2 cellular contexts compared by ENCODE assay signal in genomic region chr19:17579523-17580244, GRCh38.
TF ChIP-seq lines count a peak whose summit lies in the region.

No MANE protein-coding gene starts in this region.

TF ChIP-seq in HEK293, 187 proteins besides CTCF, POLR2A, EP300 and RAD21 (continues in another document):
- peak; percentile 100 for TF ChIP-seq KLF9 (tag by site-specific recombination; IDR thresholded peaks at IDR 0.05; ENCODE audit: low read depth)
- TF ChIP-seq ZNF18 (tag by site-specific recombination; IDR thresholded peaks at IDR 0.05): no peak
- peak; percentile 70 for TF ChIP-seq ZBTB8A (tag by site-specific recombination; IDR thresholded peaks at IDR 0.05)
- TF ChIP-seq ZNF48 (tag by site-specific recombination; IDR thresholded peaks at IDR 0.05): no peak
- TF ChIP-seq KLF10 (tag by site-specific recombination; IDR thresholded peaks at IDR 0.05): peak; percentile 81
- peak; percentile 99 for TF ChIP-seq KLF1 (tag by site-specific recombination; IDR thresholded peaks at IDR 0.05)
- 0 out of 2 replicates have a peak, but pooled peaks have one; percentile 28 for TF ChIP-seq PRDM10 (tag by site-specific recombination; IDR thresholded peaks at IDR 0.05)
- peak; percentile 30; the same call in 1 of the 2 replicates for TF ChIP-seq PATZ1 (tag by site-specific recombination; IDR thresholded peaks at IDR 0.05)
- no peak for TF ChIP-seq ZNF184 (tag by site-specific recombination; IDR thresholded peaks at IDR 0.05)
- peak; percentile 68; the same call in 1 of the 2 replicates for TF ChIP-seq KLF8 (tag by site-specific recombination; IDR thresholded peaks at IDR 0.05)
- TF ChIP-seq ZBTB17 (tag by site-specific recombination; IDR thresholded peaks at IDR 0.05): peak; percentile 43; the same call in 1 of the 2 replicates
- 0 out of 2 replicates have a peak, but pooled peaks have one; percentile 26 for TF ChIP-seq ZNF335 (tag by site-specific recombination; conservative IDR thresholded peaks at IDR 0.05)
- peak; percentile 62; the same call in 1 of the 2 replicates for TF ChIP-seq KLF16 (tag by site-specific recombination; IDR thresholded peaks at IDR 0.05)
- TF ChIP-seq ZBTB11 (tag by site-specific recombination; conservative IDR thresholded peaks at IDR 0.05; ENCODE audit: low read depth): no peak
- TF ChIP-seq ZBTB48 (tag by site-specific recombination; IDR thresholded peaks at IDR 0.05): peak; percentile 83
- peak; percentile 32 for TF ChIP-seq ZFHX2 (tag by site-specific recombination; conservative IDR thresholded peaks at IDR 0.05)
- 0 out of 2 replicates have a peak, but pooled peaks have one; percentile 32 for TF ChIP-seq EGR2 (tag by site-specific recombination; IDR thresholded peaks at IDR 0.05; ENCODE audit: low read depth)
- no peak for TF ChIP-seq ZNF830 (tag by site-specific recombination; IDR thresholded peaks at IDR 0.05; ENCODE audit: low read depth)

TF ChIP-seq in H1, 55 proteins besides CTCF, POLR2A, EP300 and RAD21:
- no peak for TF ChIP-seq SP2 (IDR thresholded peaks at IDR 0.05; ENCODE audit: low read length)
- 0 out of 2 replicates have a peak, but pooled peaks have one; percentile 16 for TF ChIP-seq POLR2AphosphoS5 (IDR thresholded peaks at IDR 0.05; ENCODE audit: low read depth, low read length)
- TF ChIP-seq SIX5 (IDR thresholded peaks at IDR 0.05; ENCODE audit: low read depth, low read length): no peak
- peak; percentile 55; the same call in 1 of the 2 replicates for TF ChIP-seq TBP (IDR thresholded peaks at IDR 0.05; ENCODE audit: low read depth, low read length)
- TF ChIP-seq SIRT6 (IDR thresholded peaks at IDR 0.05; ENCODE audit: low read length): no peak
- TF ChIP-seq CREB1 (IDR thresholded peaks at IDR 0.05): 0 out of 2 replicates have a peak, but pooled peaks have one; percentile 16
- TF ChIP-seq JUN (IDR thresholded peaks at IDR 0.05; ENCODE audit: low read depth, low read length): no peak
- no peak for TF ChIP-seq SRF (IDR thresholded peaks at IDR 0.05; ENCODE audit: low read depth, low read length)
- no peak for TF ChIP-seq TEAD4 (IDR thresholded peaks at IDR 0.05; ENCODE audit: low read depth, low read length)
- TF ChIP-seq TAF7 (optimal IDR thresholded peaks at IDR 0.05; ENCODE audit: borderline replicate concordance, low read depth, low read length): no peak
- no peak for TF ChIP-seq GABPA (IDR thresholded peaks at IDR 0.05; ENCODE audit: borderline replicate concordance, insufficient read depth, low read length)
- TF ChIP-seq HDAC2 (IDR thresholded peaks at IDR 0.05; ENCODE audit: borderline replicate concordance in 1 of 2, low read depth in 2 of 2, low read length in 2 of 2): no peak
- TF ChIP-seq RBBP5 (IDR thresholded peaks at IDR 0.05; ENCODE audit: borderline replicate concordance, low read depth, low read length): no peak
- no peak for TF ChIP-seq CHD1 (IDR thresholded peaks at IDR 0.05; ENCODE audit: low read depth, low read length)
- TF ChIP-seq CEBPB (IDR thresholded peaks at IDR 0.05; ENCODE audit: low read depth, low read length): no peak
- no peak for TF ChIP-seq PHF8 (conservative IDR thresholded peaks at IDR 0.05; ENCODE audit: low read depth, low read length)
- no peak for TF ChIP-seq BRCA1 (IDR thresholded peaks at IDR 0.05; ENCODE audit: low read depth, low read length)
- no peak for TF ChIP-seq RNF2 (IDR thresholded peaks at IDR 0.05; ENCODE audit: borderline replicate concordance, low read depth, low read length, missing control alignments, poor library complexity, severe bottlenecking)
- peak; percentile 43; the same call in 1 of the 2 replicates for TF ChIP-seq MAX (IDR thresholded peaks at IDR 0.05)
- TF ChIP-seq SP1 (IDR thresholded peaks at IDR 0.05; ENCODE audit: low read depth, low read length): no peak
- TF ChIP-seq POU5F1 (IDR thresholded peaks at IDR 0.05; ENCODE audit: low read depth, low read length): no peak
- TF ChIP-seq GTF2F1 (IDR thresholded peaks at IDR 0.05; ENCODE audit: borderline replicate concordance, low read depth, low read length): no peak
- 0 out of 2 replicates have a peak, but pooled peaks have one; percentile 44 for TF ChIP-seq SP4 (IDR thresholded peaks at IDR 0.05; ENCODE audit: low read length)
- no peak for TF ChIP-seq EGR1 (IDR thresholded peaks at IDR 0.05; ENCODE audit: borderline replicate concordance, low read depth, low read length)
- TF ChIP-seq E2F6 (IDR thresholded peaks at IDR 0.05): no peak
- no peak for TF ChIP-seq MAFK (IDR thresholded peaks at IDR 0.05; ENCODE audit: low read depth, low read length)
- TF ChIP-seq CBX5 (IDR thresholded peaks at IDR 0.05; ENCODE audit: low read depth, low read length): no peak
- TF ChIP-seq HDAC6 (IDR thresholded peaks at IDR 0.05; ENCODE audit: low read depth, low read length): no peak
- TF ChIP-seq CBX8 (IDR thresholded peaks at IDR 0.05; ENCODE audit: borderline replicate concordance, low read depth, low read length): no peak
- TF ChIP-seq ATF2 (IDR thresholded peaks at IDR 0.05; ENCODE audit: low read length): no peak
- no peak for TF ChIP-seq SUZ12 (IDR thresholded peaks at IDR 0.05; ENCODE audit: low read length)
- no peak for TF ChIP-seq EZH2 (IDR thresholded peaks at IDR 0.05; ENCODE audit: low read depth, low read length, severe bottlenecking)
- peak; percentile 71; the same call in 1 of the 2 replicates for TF ChIP-seq USF2 (IDR thresholded peaks at IDR 0.05; ENCODE audit: low read length)
- TF ChIP-seq TAF1 (IDR thresholded peaks at IDR 0.05; ENCODE audit: low read depth, low read length): 0 out of 2 replicates have a peak, but pooled peaks have one; percentile 33
- TF ChIP-seq NANOG (IDR thresholded peaks at IDR 0.05; ENCODE audit: insufficient read depth, low read depth, low read length, poor library complexity, severe bottlenecking): no peak
